ENCODE assay signal across 1 cellular context in genomic region chr6:82419088-82419720, GRCh38.
TF ChIP-seq lines count a peak whose summit lies in the region.

No MANE protein-coding gene starts in this region.

TF ChIP-seq in GM23338, 12 proteins besides CTCF, POLR2A, EP300 and RAD21 (continued from another document):
- TF ChIP-seq ZNF462 (CRISPR knock-in tag; IDR thresholded peaks at IDR 0.05) (no peak), CREB1 (CRISPR knock-in tag; IDR thresholded peaks at IDR 0.05; ENCODE audit: low read depth) (no peak), EZH2 (IDR thresholded peaks at IDR 0.05; ENCODE audit: low read depth, unreplicated experiment) (no peak), EZH2phosphoT487 (IDR thresholded peaks at IDR 0.05; ENCODE audit: unreplicated experiment) (no peak), JUNB (IDR thresholded peaks at IDR 0.05; ENCODE audit: unreplicated experiment) (no peak)
